27 cellular contexts compared by ENCODE assay signal in genomic region chr5:124072570-124072969, GRCh38.
"Had no signal": no experiment of that assay in that cellular context is flagged by ENCODE, and none has a peak within 500 bp of the region (broad histone marks: within the 10 kb centered on the region; RNA-seq: fewer than 3 reads in every experiment).

No MANE protein-coding gene starts in this region.

- FAIRE-seq: colon, endometrium, frontal cortex had no signal

- ATAC-seq: effector memory CD8-positive, alpha-beta T cell; esophagus mucosa; foreskin keratinocyte; gastrocnemius medialis; gastroesophageal sphincter; heart left ventricle; heart right ventricle had no signal

- H3K27me3 ChIP-seq: colonic mucosa, dorsolateral prefrontal cortex, esophagus muscularis mucosa, esophagus squamous epithelium, foreskin keratinocyte, gastrocnemius medialis, gastroesophageal sphincter, heart left ventricle, heart right ventricle had no signal

- H3K27ac ChIP-seq: colonic mucosa, coronary artery, dorsolateral prefrontal cortex, epithelial cell of prostate, esophagus muscularis mucosa, esophagus squamous epithelium, foreskin keratinocyte, gastrocnemius medialis, gastroesophageal sphincter, heart left ventricle, heart right ventricle had no signal

- H3K36me3 ChIP-seq: colonic mucosa, esophagus muscularis mucosa, esophagus squamous epithelium, gastrocnemius medialis, gastroesophageal sphincter, heart left ventricle, heart right ventricle had no signal

- H3K9me3 ChIP-seq: colonic mucosa, esophagus muscularis mucosa, esophagus squamous epithelium, gastrocnemius medialis, gastroesophageal sphincter had no signal

- DNase-seq: colonic mucosa; cortex of kidney; dermis blood vessel endothelial cell; dorsolateral prefrontal cortex; effector CD4-positive, alpha-beta T cell; effector CD8-positive, alpha-beta T cell; effector memory CD4-positive, alpha-beta T cell; effector memory CD8-positive, alpha-beta T cell; endodermal cell; erythroblast; esophagus squamous epithelium; foreskin fibroblast; foreskin keratinocyte; foreskin melanocyte; gastrocnemius medialis; glutamatergic neuron; head of caudate nucleus; heart left ventricle; heart right ventricle had no signal

- H3K4me1 ChIP-seq: colonic mucosa, esophagus muscularis mucosa, esophagus squamous epithelium, foreskin keratinocyte, gastrocnemius medialis, gastroesophageal sphincter had no signal

- H3K4me3 ChIP-seq: colonic mucosa, coronary artery, dorsolateral prefrontal cortex, esophagus muscularis mucosa, esophagus squamous epithelium, gastrocnemius medialis, gastroesophageal sphincter, heart left ventricle, heart right ventricle had no signal
